20 cellular contexts compared by ENCODE assay signal in the genomic region with DNA sequence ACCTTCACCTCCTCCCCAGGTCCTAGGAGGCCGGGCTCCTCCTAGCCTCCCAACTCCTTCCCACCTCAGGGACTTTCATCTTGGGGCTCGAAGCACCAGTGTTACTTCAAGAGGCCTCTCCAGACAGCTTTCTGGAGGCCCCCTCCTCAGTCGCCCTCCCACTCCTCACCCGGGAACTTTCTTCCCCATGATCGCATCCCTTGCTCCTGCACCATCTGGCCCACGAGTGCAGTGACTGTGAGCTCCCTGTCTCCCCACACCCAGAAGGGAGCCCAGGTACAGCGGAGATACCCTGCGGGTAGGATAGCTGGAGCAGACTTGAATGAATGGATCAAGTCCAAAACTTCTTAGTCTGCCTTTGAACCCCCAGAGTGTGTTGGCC. TPM values are rescaled to one million over a fixed set of nuclear protein-coding genes. Genes with fewer than 3 reads are reported as not detected.
DNase-seq lines count a peak whose midpoint lies in the region; TF ChIP-seq lines count a peak whose summit lies in the region.
"Had no signal": no experiment of that assay in that cellular context is flagged by ENCODE, and none has a peak within 500 bp of the region (broad histone marks: within the 10 kb centered on the region; RNA-seq: fewer than 3 reads in every experiment).

No MANE protein-coding gene starts in this region.

- H2AFZ ChIP-seq in osteoblast (ENCODE audit: low read length): no peak overlapping the region
- H2AFZ ChIP-seq: PC-9 had no signal

- H3K4me3 Mint-ChIP-seq in Calu3 (ENCODE audit: low read depth, unreplicated experiment): peak overlapping the region; percentile 46
- H3K4me3 Mint-ChIP-seq in HFFc6: no peak overlapping the region
- peak overlapping the region in 3 of 5 donors; percentile 39 to 77 (median 58) for H3K4me3 Mint-ChIP-seq in immature natural killer cell
- no peak overlapping the region for H3K4me3 Mint-ChIP-seq in activated naive CD4-positive, alpha-beta T cell treated with anti-CD3 and anti-CD28 coated beads for 36 hours
- H3K4me3 Mint-ChIP-seq in T-helper 2 cell treated with Interferon-gamma antibody and Interleukin-4, amounts not matched to agents 5 μg/mL and 100 μg/mL, for 36 hours: no peak overlapping the region

- intact Hi-C loops in Calu3 (cut with micrococcal nuclease; ENCODE audit: unreplicated experiment): no loop called here
- intact Hi-C loops in activated naive CD4-positive, alpha-beta T cell treated with anti-CD3 and anti-CD28 coated beads for 36 hours (cut with micrococcal nuclease): loop anchor here (5.0 kb wide), 1 partner anchor 77 kb away; the partner anchor contains the start of gene HES6

- H3K36me3 Mint-ChIP-seq in Calu3 (ENCODE audit: insufficient read depth, unreplicated experiment) (peaks cover 23% of the 10 kb centered on the region), HFFc6 (ENCODE audit: low read depth) (peaks cover 11% of the 10 kb centered on the region), immature natural killer cell (peaks cover 2 to 8% (median 7%) of the 10 kb centered on the region in 3 donors)
- H3K36me3 Mint-ChIP-seq in activated naive CD4-positive, alpha-beta T cell treated with anti-CD3 and anti-CD28 coated beads for 36 hours (ENCODE audit: low read depth): peaks cover 2% of the 10 kb centered on the region
- H3K36me3 Mint-ChIP-seq in T-helper 2 cell treated with Interferon-gamma antibody and Interleukin-4, amounts not matched to agents 5 μg/mL and 100 μg/mL, for 36 hours (ENCODE audit: low read depth): peaks cover 3% of the 10 kb centered on the region

- DNase-seq in Calu3 (no peak), HFFc6 (no peak), immature natural killer cell (no peak), osteoblast (ENCODE audit: insufficient read length, low spot score, missing footprints) (peak; percentile 57), COR-L47 (lab: John Stamatoyannopoulos, UW) (no peak)
- DNase-seq in stimulated activated CD4-positive, alpha-beta T cell treated with anti-CD3 and anti-CD28 coated beads, Interleukin-2, amount 100 ng/mL, for 48 hours: no peak
- DNase-seq in activated naive CD4-positive, alpha-beta T cell treated with anti-CD3 and anti-CD28 coated beads for 36 hours: no peak
- DNase-seq in T-helper 2 cell treated with Interferon-gamma antibody and Interleukin-4, amounts not matched to agents 5 μg/mL and 100 μg/mL, for 36 hours (ENCODE audit: low spot score): no peak
- DNase-seq: Caco-2, DMS79, KG1, NCI-H1092, NCI-H1694 treated with DMSO at 0.1 percent for 48 hours, NCI-H446, NCI-H748 treated with DMSO at 0.1 percent for 48 hours, PC-9 had no signal

- H3K27ac ChIP-seq in osteoblast (ENCODE audit: low read depth, low read length): no peak overlapping the region
- H3K27ac ChIP-seq: A549, PC-9 had no signal

- CTCF ChIA-PET in Calu3 (lab: Charles Lee): no interaction called here
- CTCF ChIA-PET in activated naive CD4-positive, alpha-beta T cell treated with anti-CD3 and anti-CD28 coated beads for 36 hours (lab: Charles Lee): no interaction called here

- H3K9me3 ChIP-seq in osteoblast (ENCODE audit: low read depth, low read length): no peaks in the 10 kb centered on the region
- H3K9me3 ChIP-seq: A549, Caco-2 had no signal

- no peak for TF ChIP-seq CTCF in Calu3 (IDR thresholded peaks at IDR 0.05; ENCODE audit: unreplicated experiment)
- no peak for TF ChIP-seq CTCF in HFFc6 (IDR thresholded peaks at IDR 0.05)
- no peak for TF ChIP-seq CTCF in osteoblast (IDR thresholded peaks at IDR 0.05; ENCODE audit: extremely low read depth, low read depth, low read length)

- no peak overlapping the region for H3K4me3 ChIP-seq in osteoblast (ENCODE audit: insufficient read depth, low read length)
- H3K4me3 ChIP-seq: A549, PC-9 had no signal

- peaks cover 14% of the 10 kb centered on the region for H3K4me1 Mint-ChIP-seq in Calu3 (ENCODE audit: low read depth, unreplicated experiment)
- peaks cover 22% of the 10 kb centered on the region for H3K4me1 Mint-ChIP-seq in HFFc6 (ENCODE audit: low read depth)
- peaks cover 29 to 45% of the 10 kb centered on the region in 2 donors for H3K4me1 Mint-ChIP-seq in immature natural killer cell
- H3K4me1 Mint-ChIP-seq in activated naive CD4-positive, alpha-beta T cell treated with anti-CD3 and anti-CD28 coated beads for 36 hours (ENCODE audit: low read depth): peaks cover 5% of the 10 kb centered on the region
- H3K4me1 Mint-ChIP-seq in T-helper 2 cell treated with Interferon-gamma antibody and Interleukin-4, amounts not matched to agents 5 μg/mL and 100 μg/mL, for 36 hours (ENCODE audit: low read depth): peaks cover 2% of the 10 kb centered on the region

- H4K20me1 ChIP-seq in osteoblast (ENCODE audit: insufficient read depth, low read length): peaks cover 3% of the 10 kb centered on the region

- H3K9me3 Mint-ChIP-seq in Calu3 (ENCODE audit: low read depth, unreplicated experiment): no peaks in the 10 kb centered on the region
- H3K9me3 Mint-ChIP-seq in HFFc6: no peaks in the 10 kb centered on the region
- H3K9me3 Mint-ChIP-seq in immature natural killer cell: no peaks in the 10 kb centered on the region
- H3K9me3 Mint-ChIP-seq in activated naive CD4-positive, alpha-beta T cell treated with anti-CD3 and anti-CD28 coated beads for 36 hours: no peaks in the 10 kb centered on the region
- H3K9me3 Mint-ChIP-seq in T-helper 2 cell treated with Interferon-gamma antibody and Interleukin-4, amounts not matched to agents 5 μg/mL and 100 μg/mL, for 36 hours: no peaks in the 10 kb centered on the region

- H3K27me3 Mint-ChIP-seq in Calu3 (ENCODE audit: unreplicated experiment): peaks cover 14% of the 10 kb centered on the region
- peaks cover 2% of the 10 kb centered on the region for H3K27me3 Mint-ChIP-seq in HFFc6 (ENCODE audit: insufficient read depth)
- peaks cover 5 to 7% (median 5%) of the 10 kb centered on the region in 3 donors for H3K27me3 Mint-ChIP-seq in immature natural killer cell (ENCODE audit: low read depth in 3 of 3)
- H3K27me3 Mint-ChIP-seq in activated naive CD4-positive, alpha-beta T cell treated with anti-CD3 and anti-CD28 coated beads for 36 hours (ENCODE audit: low read depth): peaks cover 19% of the 10 kb centered on the region
- H3K27me3 Mint-ChIP-seq in T-helper 2 cell treated with Interferon-gamma antibody and Interleukin-4, amounts not matched to agents 5 μg/mL and 100 μg/mL, for 36 hours (ENCODE audit: low read depth): peaks cover 36% of the 10 kb centered on the region

- no peak overlapping the region for H3K4me2 ChIP-seq in osteoblast (ENCODE audit: insufficient read depth, low read length)
- H3K4me2 ChIP-seq: A549, PC-9 had no signal

- BruUV-seq in Calu3 (replicated peaks; lab: Mats Ljungman, UMichigan): no TSS peak

- H3K79me2 ChIP-seq in osteoblast (ENCODE audit: insufficient read depth, low read length): no peaks in the 10 kb centered on the region

- H3K27ac Mint-ChIP-seq in Calu3 (ENCODE audit: unreplicated experiment) (peak overlapping the region; percentile 28), HFFc6 (0 out of 2 replicates have a peak overlapping the region, but pooled peaks have one; percentile 9), immature natural killer cell (peak overlapping the region in 2 of 6 donors; percentile 28 to 48)
- no peak overlapping the region for H3K27ac Mint-ChIP-seq in activated naive CD4-positive, alpha-beta T cell treated with anti-CD3 and anti-CD28 coated beads for 36 hours
- no peak overlapping the region for H3K27ac Mint-ChIP-seq in T-helper 2 cell treated with Interferon-gamma antibody and Interleukin-4, amounts not matched to agents 5 μg/mL and 100 μg/mL, for 36 hours

- H3K36me3 ChIP-seq in osteoblast (ENCODE audit: insufficient read depth, low read length): no peaks in the 10 kb centered on the region

- H3K27me3 ChIP-seq in osteoblast (ENCODE audit: insufficient read depth, low read length): peaks cover 6% of the 10 kb centered on the region

- H3K4me1 ChIP-seq in osteoblast (ENCODE audit: insufficient read depth, low read length): peaks cover 26% of the 10 kb centered on the region
- H3K4me1 ChIP-seq: Caco-2 had no signal

RNA-seq across cellular contexts. Expression of gene ERFE, which starts 6.1 kb away (rescaled TPM):
- 2.4 and 4.0 TPM in 2 replicates for total RNA-seq in Calu3 (2022)
- under 1 TPM in 5 of 6 experiments, not detected in 1; 0.19 to 0.46 (median 0.41) TPM for total RNA-seq in HFFc6 (2021; fragmentation: NEBNext Ultra II Directional; extraction: Animal tissue kit (Norgen Biotek cat#: 25700))
- 1 to 10 TPM; 4.6 to 6.2 (median 5.7) TPM for polyA plus RNA-seq in immature natural killer cell
- total RNA-seq in osteoblast: 0.88 and 1.8 TPM in 2 replicates
- total RNA-seq in activated naive CD4-positive, alpha-beta T cell treated with anti-CD3 and anti-CD28 coated beads for 36 hours: under 1 TPM in 1 of 2 experiments, not detected in 1; 0.40 TPM
- polyA plus RNA-seq: CD14-positive monocyte had no signal

RNA-seq across cellular contexts. Expression of gene KLHL30, which starts 26.4 kb away (rescaled TPM):
- total RNA-seq in Calu3 (2022): 0.64 and 1.3 TPM in 2 replicates
- under 1 TPM in 4 of 6 experiments, not detected in 2; 0.05 to 0.14 (median 0.12) TPM for total RNA-seq in HFFc6 (2021; fragmentation: NEBNext Ultra II Directional; extraction: Animal tissue kit (Norgen Biotek cat#: 25700))
- polyA plus RNA-seq in immature natural killer cell: not detected
- total RNA-seq in osteoblast: under 0.01 TPM in 2 replicates
- not detected for total RNA-seq in activated naive CD4-positive, alpha-beta T cell treated with anti-CD3 and anti-CD28 coated beads for 36 hours
- total RNA-seq: H1, M059J had no signal
- polyA plus RNA-seq: H1 had no signal

RNA-seq across cellular contexts. Expression of gene ILKAP, which starts 38.6 kb away (rescaled TPM):
- 51.3 and 55.4 TPM in 2 replicates for total RNA-seq in Calu3 (2022)
- total RNA-seq in HFFc6 (2021; fragmentation: NEBNext Ultra II Directional; extraction: Animal tissue kit (Norgen Biotek cat#: 25700)): 10 to 100 TPM; 27.3 to 34.3 (median 28.6) TPM
- 10 to 100 TPM; 59.2 to 82.8 (median 59.3) TPM for polyA plus RNA-seq in immature natural killer cell
- 24.2 and 24.5 TPM in 2 replicates for total RNA-seq in osteoblast
- total RNA-seq in activated naive CD4-positive, alpha-beta T cell treated with anti-CD3 and anti-CD28 coated beads for 36 hours: 10 to 100 TPM; 46.6 to 46.7 TPM

Comparison
In these comparisons a context has a peak if more than half of its experiments do, and no peak if none do; other contexts are left out.
1. H3K27ac Mint-ChIP-seq: peak in Calu3 (single experiment) and HFFc6 (single experiment); none in activated naive CD4-positive, alpha-beta T cell treated with anti-CD3 and anti-CD28 coated beads for 36 hours (single experiment) and T-helper 2 cell treated with Interferon-gamma antibody and Interleukin-4, amounts not matched to agents 5 μg/mL and 100 μg/mL, for 36 hours (single experiment).
2. H3K4me3 Mint-ChIP-seq: peak in Calu3 (single experiment) and immature natural killer cell (3 of 5); none in HFFc6 (single experiment), activated naive CD4-positive, alpha-beta T cell treated with anti-CD3 and anti-CD28 coated beads for 36 hours (single experiment) and T-helper 2 cell treated with Interferon-gamma antibody and Interleukin-4, amounts not matched to agents 5 μg/mL and 100 μg/mL, for 36 hours (single experiment).